2 cellular contexts compared by ENCODE assay signal in genomic region chrX:72031118-72031517, GRCh38.
TF ChIP-seq lines count a peak whose summit lies in the region.

No MANE protein-coding gene starts in this region.

TF ChIP-seq in liver, 16 proteins besides CTCF, POLR2A, EP300 and RAD21 (continued from another document):
- no peak for TF ChIP-seq ZBTB33 (IDR thresholded peaks at IDR 0.05)
- no peak for TF ChIP-seq RXRA (IDR thresholded peaks at IDR 0.05)
- TF ChIP-seq HNF4G (IDR thresholded peaks at IDR 0.05): no peak
- no peak for TF ChIP-seq REST (IDR thresholded peaks at IDR 0.05)
- no peak for TF ChIP-seq MAX (IDR thresholded peaks at IDR 0.05)
- no peak for TF ChIP-seq EGR1 (IDR thresholded peaks at IDR 0.05; ENCODE audit: low read depth in 2 of 2)

TF ChIP-seq in HepG2, 621 proteins besides CTCF, POLR2A, EP300 and RAD21 (continued from another document):
- TF ChIP-seq TRAFD1 (CRISPR knock-in tag; IDR thresholded peaks at IDR 0.05; ENCODE audit: borderline replicate concordance): no peak
- no peak for TF ChIP-seq ZNF235 (CRISPR knock-in tag; IDR thresholded peaks at IDR 0.05; ENCODE audit: borderline replicate concordance)
- no peak for TF ChIP-seq ZNF747 (CRISPR knock-in tag; IDR thresholded peaks at IDR 0.05; ENCODE audit: borderline replicate concordance)
- no peak for TF ChIP-seq ZHX2 (IDR thresholded peaks at IDR 0.05; ENCODE audit: low read depth)
- TF ChIP-seq ZHX2 (CRISPR knock-in tag; IDR thresholded peaks at IDR 0.05; ENCODE audit: borderline replicate concordance): no peak
- TF ChIP-seq NR2F1 (CRISPR knock-in tag; IDR thresholded peaks at IDR 0.05): no peak
- no peak for TF ChIP-seq ZSCAN25 (CRISPR knock-in tag; IDR thresholded peaks at IDR 0.05)
- no peak for TF ChIP-seq ZNF281 (CRISPR knock-in tag; IDR thresholded peaks at IDR 0.05; ENCODE audit: borderline replicate concordance)
- no peak for TF ChIP-seq NFYB (CRISPR knock-in tag; IDR thresholded peaks at IDR 0.05)
- TF ChIP-seq HES4 (CRISPR knock-in tag; IDR thresholded peaks at IDR 0.05; ENCODE audit: borderline replicate concordance): no peak
- TF ChIP-seq DNMT1 (CRISPR knock-in tag; IDR thresholded peaks at IDR 0.05): no peak
- TF ChIP-seq PHF21A (CRISPR knock-in tag; IDR thresholded peaks at IDR 0.05): no peak
- TF ChIP-seq SMAD1 (CRISPR knock-in tag; IDR thresholded peaks at IDR 0.05; ENCODE audit: borderline replicate concordance, low read depth): no peak
